In the genomic region with DNA sequence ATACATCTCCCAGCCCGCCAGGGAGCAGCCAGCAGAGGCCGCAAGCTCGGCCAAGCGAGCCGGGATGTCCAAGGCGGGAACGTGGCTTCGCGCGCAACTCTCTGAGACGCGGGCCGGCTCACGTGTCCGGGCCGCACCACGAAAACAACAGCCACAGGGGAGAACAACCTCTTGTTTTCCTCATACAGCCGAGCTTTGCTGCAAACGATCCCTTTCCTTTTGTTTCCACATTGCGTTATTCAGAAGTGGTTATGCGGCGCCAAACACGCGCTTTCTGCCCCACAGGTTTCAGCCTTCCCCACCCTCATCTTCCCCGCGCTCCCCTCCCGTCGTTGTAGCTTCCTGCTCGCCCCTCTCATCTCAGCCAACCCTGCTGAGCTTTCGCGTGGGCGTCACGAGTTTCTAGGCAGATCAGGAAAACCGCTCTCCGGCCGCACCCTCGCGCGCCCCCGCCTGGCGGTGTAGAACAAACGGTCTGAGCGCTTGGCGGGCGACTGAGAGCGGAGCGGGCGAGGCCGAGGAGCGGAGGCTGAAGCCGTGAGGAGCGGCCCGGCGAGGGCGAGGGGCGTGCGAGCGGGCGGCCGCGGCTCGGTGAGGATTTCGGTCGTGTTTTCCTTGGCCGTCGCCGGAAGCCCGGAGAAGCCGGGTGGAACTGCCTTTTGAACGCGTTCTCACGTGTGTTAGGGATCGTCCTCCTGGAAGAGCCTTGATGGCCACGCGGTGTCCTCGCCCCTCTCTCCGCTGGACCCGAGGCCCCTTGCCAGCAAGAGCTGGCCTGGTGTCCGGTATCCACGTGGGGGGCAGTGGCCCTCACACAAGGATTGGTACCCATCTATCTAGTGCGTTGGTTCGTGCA, we compare ENCODE assay signal across 1 cellular context.
TF ChIP-seq lines count a peak whose summit lies in the region.

No MANE protein-coding gene starts in this region.

TF ChIP-seq in K562, 482 proteins besides CTCF, POLR2A, EP300 and RAD21 (continues in another document):
- peak; percentile 62; the same call in 1 of the 2 replicates for TF ChIP-seq TARDBP (IDR thresholded peaks at IDR 0.05)
- TF ChIP-seq POLR3A (IDR thresholded peaks at IDR 0.05; ENCODE audit: borderline replicate concordance, extremely low read depth, insufficient read depth, insufficient read length), result no peak
- TF ChIP-seq SUPT5H (IDR thresholded peaks at IDR 0.05), result peak; percentile 17
- TF ChIP-seq POLR2G (IDR thresholded peaks at IDR 0.05; ENCODE audit: low read depth, low read length), result peak; percentile 92
- peak; percentile 27; the same call in 1 of the 2 replicates for TF ChIP-seq STAT5A (IDR thresholded peaks at IDR 0.05; ENCODE audit: borderline replicate concordance, low read length)
- TF ChIP-seq SIX5 (IDR thresholded peaks at IDR 0.05; ENCODE audit: borderline replicate concordance in 1 of 2, insufficient read depth in 1 of 2, low read depth in 1 of 2, low read length in 2 of 2), result peak; percentile 40 to 56; a peak in 2 of 4 replicates
- TF ChIP-seq RHOXF2B (CRISPR knock-in tag; conservative IDR thresholded peaks at IDR 0.05), result no peak
- TF ChIP-seq NFIX (CRISPR knock-in tag; IDR thresholded peaks at IDR 0.05; ENCODE audit: low read depth), result no peak
- no peak for TF ChIP-seq ZNF274 (IDR thresholded peaks at IDR 0.05; ENCODE audit: borderline replicate concordance, low read depth, low read length)
- peak; percentile 93; the same call in 1 of the 2 replicates for TF ChIP-seq LCOR (CRISPR knock-in tag; IDR thresholded peaks at IDR 0.05)
- TF ChIP-seq ZNF512 (tag; IDR thresholded peaks at IDR 0.05), result no peak
- 0 out of 2 replicates have a peak, but pooled peaks have one; percentile 44 for TF ChIP-seq ZBED1 (IDR thresholded peaks at IDR 0.05)
- TF ChIP-seq PML (IDR thresholded peaks at IDR 0.05; ENCODE audit: low read length), result peak; percentile 41; the same call in 1 of the 2 replicates
- TF ChIP-seq CAMTA2 (CRISPR knock-in tag; conservative IDR thresholded peaks at IDR 0.05), result 0 out of 2 replicates have a peak, but pooled peaks have one; percentile 72
- TF ChIP-seq NR2C1 (IDR thresholded peaks at IDR 0.05), result peak; percentile 54; the same call in 1 of the 2 replicates
- TF ChIP-seq NR2C1 (tag; IDR thresholded peaks at IDR 0.05), result peak; percentile 60
- no peak; the same call in 1 of the 2 replicates for TF ChIP-seq ZNF445 (CRISPR knock-in tag; IDR thresholded peaks at IDR 0.05; ENCODE audit: low read depth)
- TF ChIP-seq ZNF184 (CRISPR knock-in tag; IDR thresholded peaks at IDR 0.05), result no peak
- TF ChIP-seq TFE3 (CRISPR knock-in tag; IDR thresholded peaks at IDR 0.05), result peak; percentile 39; the same call in 1 of the 2 replicates
- no peak for TF ChIP-seq ZNF77 (CRISPR knock-in tag; IDR thresholded peaks at IDR 0.05)
- no peak for TF ChIP-seq GATA2 (CRISPR knock-in tag; IDR thresholded peaks at IDR 0.05)
- TF ChIP-seq ETV5 (CRISPR knock-in tag; IDR thresholded peaks at IDR 0.05; ENCODE audit: low read depth), result peak; percentile 65
- peak; percentile 51 for TF ChIP-seq RBM25 (IDR thresholded peaks at IDR 0.05; ENCODE audit: low read depth, low read length, severe bottlenecking)
- TF ChIP-seq, protein P1, sequence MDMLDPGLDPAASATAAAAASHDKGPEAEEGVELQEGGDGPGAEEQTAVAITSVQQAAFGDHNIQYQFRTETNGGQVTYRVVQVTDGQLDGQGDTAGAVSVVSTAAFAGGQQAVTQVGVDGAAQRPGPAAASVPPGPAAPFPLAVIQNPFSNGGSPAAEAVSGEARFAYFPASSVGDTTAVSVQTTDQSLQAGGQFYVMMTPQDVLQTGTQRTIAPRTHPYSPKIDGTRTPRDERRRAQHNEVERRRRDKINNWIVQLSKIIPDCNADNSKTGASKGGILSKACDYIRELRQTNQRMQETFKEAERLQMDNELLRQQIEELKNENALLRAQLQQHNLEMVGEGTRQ (CRISPR knock-in tag; IDR thresholded peaks at IDR 0.05), result peak; percentile 97
- no peak for TF ChIP-seq GTF3C2 (IDR thresholded peaks at IDR 0.05; ENCODE audit: borderline replicate concordance, extremely low read depth, insufficient read length)
- TF ChIP-seq SMAD3 (CRISPR knock-in tag; conservative IDR thresholded peaks at IDR 0.05), result peak; percentile 65; the same call in 1 of the 2 replicates
- no peak for TF ChIP-seq ZNF3 (CRISPR knock-in tag; IDR thresholded peaks at IDR 0.05)
- TF ChIP-seq HMBOX1 (IDR thresholded peaks at IDR 0.05), result no peak
- peak; percentile 76 for TF ChIP-seq MECOM (CRISPR knock-in tag; IDR thresholded peaks at IDR 0.05)
- peak; percentile 77; the same call in 1 of the 2 replicates for TF ChIP-seq ZC3H4 (CRISPR knock-in tag; IDR thresholded peaks at IDR 0.05; ENCODE audit: borderline replicate concordance)
- TF ChIP-seq MBD2 (IDR thresholded peaks at IDR 0.05; ENCODE audit: borderline replicate concordance, low read depth), result peak; percentile 98
- no peak for TF ChIP-seq ELF1 (tag; IDR thresholded peaks at IDR 0.05)
- TF ChIP-seq ARNT (IDR thresholded peaks at IDR 0.05), result peak; percentile 77 to 84; a peak in 2 of 4 replicates
- TF ChIP-seq ATF4 (CRISPR knock-in tag; IDR thresholded peaks at IDR 0.05), result no peak
- peak; percentile 38; the same call in 1 of the 2 replicates for TF ChIP-seq THAP7 (CRISPR knock-in tag; IDR thresholded peaks at IDR 0.05)
- TF ChIP-seq, protein P2, sequence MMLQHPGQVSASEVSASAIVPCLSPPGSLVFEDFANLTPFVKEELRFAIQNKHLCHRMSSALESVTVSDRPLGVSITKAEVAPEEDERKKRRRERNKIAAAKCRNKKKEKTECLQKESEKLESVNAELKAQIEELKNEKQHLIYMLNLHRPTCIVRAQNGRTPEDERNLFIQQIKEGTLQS (IDR thresholded peaks at IDR 0.05), result peak; percentile 72
- TF ChIP-seq, protein P2 (CRISPR knock-in tag; conservative IDR thresholded peaks at IDR 0.05), result peak; percentile 79
- peak; percentile 90 for TF ChIP-seq HDAC8 (tag; IDR thresholded peaks at IDR 0.05)
- TF ChIP-seq ZNF347 (CRISPR knock-in tag; IDR thresholded peaks at IDR 0.05; ENCODE audit: low read depth), result no peak
- TF ChIP-seq KLF1 (tag; IDR thresholded peaks at IDR 0.05), result peak; percentile 39; the same call in 1 of the 2 replicates
- TF ChIP-seq ZNF75A (CRISPR knock-in tag; IDR thresholded peaks at IDR 0.05), result peak; percentile 67; the same call in 1 of the 2 replicates
- TF ChIP-seq ZNF212 (CRISPR knock-in tag; IDR thresholded peaks at IDR 0.05), result no peak
- peak; percentile 51; the same call in 1 of the 2 replicates for TF ChIP-seq CBFA2T2 (conservative IDR thresholded peaks at IDR 0.05)
- TF ChIP-seq KDM4B (IDR thresholded peaks at IDR 0.05; ENCODE audit: borderline replicate concordance in 2 of 2, low read depth in 1 of 2), result no peak
- TF ChIP-seq ZC3H8 (IDR thresholded peaks at IDR 0.05), result no peak
- no peak for TF ChIP-seq ARID2 (IDR thresholded peaks at IDR 0.05)
- peak; percentile 67; the same call in 1 of the 2 replicates for TF ChIP-seq JUN (IDR thresholded peaks at IDR 0.05; ENCODE audit: borderline replicate concordance, low read depth, low read length)
- TF ChIP-seq JUN (CRISPR knock-in tag; IDR thresholded peaks at IDR 0.05; ENCODE audit: borderline replicate concordance), result peak; percentile 92; the same call in 1 of the 2 replicates
- peak; percentile 67; the same call in 1 of the 2 replicates for TF ChIP-seq DIDO1 (tag; IDR thresholded peaks at IDR 0.05; ENCODE audit: low read depth)
- TF ChIP-seq EHMT2 (IDR thresholded peaks at IDR 0.05), result no peak
- TF ChIP-seq KLF13 (tag; IDR thresholded peaks at IDR 0.05; ENCODE audit: borderline replicate concordance, low read depth), result peak; percentile 68; the same call in 1 of the 2 replicates
- TF ChIP-seq, protein P3, sequence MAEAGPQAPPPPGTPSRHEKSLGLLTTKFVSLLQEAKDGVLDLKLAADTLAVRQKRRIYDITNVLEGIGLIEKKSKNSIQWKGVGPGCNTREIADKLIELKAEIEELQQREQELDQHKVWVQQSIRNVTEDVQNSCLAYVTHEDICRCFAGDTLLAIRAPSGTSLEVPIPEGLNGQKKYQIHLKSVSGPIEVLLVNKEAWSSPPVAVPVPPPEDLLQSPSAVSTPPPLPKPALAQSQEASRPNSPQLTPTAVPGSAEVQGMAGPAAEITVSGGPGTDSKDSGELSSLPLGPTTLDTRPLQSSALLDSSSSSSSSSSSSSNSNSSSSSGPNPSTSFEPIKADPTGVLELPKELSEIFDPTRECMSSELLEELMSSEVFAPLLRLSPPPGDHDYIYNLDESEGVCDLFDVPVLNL (CRISPR knock-in tag; IDR thresholded peaks at IDR 0.05; ENCODE audit: low read depth), result peak; percentile 92
- peak; percentile 92 for TF ChIP-seq ZNF766 (CRISPR knock-in tag; conservative IDR thresholded peaks at IDR 0.05)
- TF ChIP-seq HCFC1 (IDR thresholded peaks at IDR 0.05; ENCODE audit: low read depth, low read length), result peak; percentile 41; the same call in 1 of the 2 replicates
- TF ChIP-seq HMGN3 (IDR thresholded peaks at IDR 0.05; ENCODE audit: borderline replicate concordance, extremely low read depth, insufficient read length, low read depth, low read length), result peak; percentile 9
- peak; percentile 95 for TF ChIP-seq CREM (IDR thresholded peaks at IDR 0.05; ENCODE audit: low read depth)
- no peak for TF ChIP-seq ZNF239 (CRISPR knock-in tag; IDR thresholded peaks at IDR 0.05)
- no peak for TF ChIP-seq GABPB2 (CRISPR knock-in tag; conservative IDR thresholded peaks at IDR 0.05)
